8 cellular contexts compared by ENCODE assay signal in genomic region chrX:150200820-150201287, GRCh38.
A peak's percentile ranks its signal among the peaks of the same experiment; 100 is the strongest.
DNase-seq lines count a peak whose midpoint lies in the region; ATAC-seq and TF ChIP-seq lines count a peak whose summit lies in the region.

No MANE protein-coding gene starts in this region.

- WGBS in esophagus muscularis mucosa = 50% methylated on average over 4 of the region's 5 CpGs

- CTCF ChIA-PET in activated B cell treated with CpG ODN at 0.5 μM for 24 hours (lab: Charles Lee) = no interaction called here

- H3K4me1 Mint-ChIP-seq in activated B cell treated with CpG ODN at 0.5 μM for 24 hours = peaks cover 10% of the 10 kb centered on the region

- H3K4me1 ChIP-seq in esophagus muscularis mucosa = peaks cover 0 to 8% (median 0%) of the 10 kb centered on the region in 4 donors

- TF ChIP-seq EP300 in esophagus muscularis mucosa (IDR thresholded peaks at IDR 0.05) = no peak

- H3K27ac Mint-ChIP-seq in activated B cell treated with CpG ODN at 0.5 μM for 24 hours = no peak overlapping the region

- intact Hi-C loops in activated B cell treated with CpG ODN at 0.5 μM for 24 hours (cut with micrococcal nuclease) (loop anchor here (10.0 kb wide), 2 partner anchors 164 to 284 kb away; partner anchors contain the start of gene MAMLD1), esophagus muscularis mucosa (cut with DNase I) (no loop called here)

- TF ChIP-seq CTCF in GM06990 (IDR thresholded peaks at IDR 0.05; ENCODE audit: insufficient read depth, low read length, poor library complexity, severe bottlenecking) = no peak
- TF ChIP-seq CTCF in activated B cell treated with CpG ODN at 0.5 μM for 24 hours (IDR thresholded peaks at IDR 0.05) = no peak
- no peak for TF ChIP-seq CTCF in esophagus muscularis mucosa (IDR thresholded peaks at IDR 0.05)

- H3K36me3 Mint-ChIP-seq in activated B cell treated with CpG ODN at 0.5 μM for 24 hours (ENCODE audit: low read depth) = no peaks in the 10 kb centered on the region

- H3K27me3 ChIP-seq in GM06990 (replicated peaks; ENCODE audit: control insufficient read depth, insufficient read depth, low read length) (no peaks in the 10 kb centered on the region), esophagus muscularis mucosa (no peaks in the 10 kb centered on the region)

- POLR2A ChIA-PET in activated B cell treated with CpG ODN at 0.5 μM for 24 hours (lab: Charles Lee) = interaction anchor here (0.9 to 1.2 kb wide), 2 partner anchors 162 to 492 kb away, joined by 3 read pairs; partner anchors contain the start of gene MAMLD1

- H3K4me3 Mint-ChIP-seq in activated B cell treated with CpG ODN at 0.5 μM for 24 hours = no peak overlapping the region

- no peaks in the 10 kb centered on the region for H3K27me3 Mint-ChIP-seq in activated B cell treated with CpG ODN at 0.5 μM for 24 hours

- no peak for TF ChIP-seq POLR2A in esophagus muscularis mucosa (IDR thresholded peaks at IDR 0.05; ENCODE audit: low read depth)

- H3K9me3 ChIP-seq in esophagus muscularis mucosa = no peaks in the 10 kb centered on the region

- peak overlapping the region in 1 of 4 donors; percentile 19 for H3K27ac ChIP-seq in esophagus muscularis mucosa (replicated peaks in 1 of 4)

- DNase-seq in GM06990 (ENCODE audit: extremely low read depth, insufficient read length) (peak; percentile 74), HS-5 (ENCODE audit: low read depth) (peak; percentile 85), activated B cell treated with CpG ODN at 0.5 μM for 24 hours (peak; percentile 15), fibroblast of gingiva (ENCODE audit: low read depth) (peak; percentile 97), esophagus muscularis mucosa (ENCODE audit: extremely low spot score) (no peak), DMS114 treated with DMSO at 0.1 percent for 48 hours (lab: John Stamatoyannopoulos, UW; ENCODE audit: unreplicated experiment) (no peak)
- peak; percentile 5 to 39 for DNase-seq in stimulated activated CD4-positive, alpha-beta T cell treated with anti-CD3 and anti-CD28 coated beads, Interleukin-12 subunit alpha, Interleukin-12 subunit beta, amount 100 ng/mL, for 24 hours (ENCODE audit: low read depth in 2 of 2)

- no peak overlapping the region for H3K4me3 ChIP-seq in GM06990 (replicated peaks; ENCODE audit: low read depth, low read length)
- H3K4me3 ChIP-seq in esophagus muscularis mucosa = no peak overlapping the region

- peak; percentile 99 for ATAC-seq in GM21576 (IDR thresholded peaks at IDR 0.05; ENCODE audit: unreplicated experiment)
- peak; percentile 94 for ATAC-seq in activated B cell treated with CpG ODN at 0.5 μM for 24 hours (ENCODE audit: low read depth)

- no peaks in the 10 kb centered on the region for H3K9me3 Mint-ChIP-seq in activated B cell treated with CpG ODN at 0.5 μM for 24 hours

- H3K36me3 ChIP-seq in GM06990 (ENCODE audit: control insufficient read depth, insufficient read depth, low read length) (no peaks in the 10 kb centered on the region), esophagus muscularis mucosa (no peaks in the 10 kb centered on the region)

Comparison
In these comparisons a context has a peak if more than half of its experiments do, and no peak if none do; other contexts are left out.
1. DNase-seq: peak in GM06990 (single experiment), HS-5 (single experiment), activated B cell treated with CpG ODN at 0.5 μM for 24 hours (single experiment), fibroblast of gingiva (single experiment) and stimulated activated CD4-positive, alpha-beta T cell treated with anti-CD3 and anti-CD28 coated beads, Interleukin-12 subunit alpha, Interleukin-12 subunit beta, amount 100 ng/mL, for 24 hours (2 of 2); none in esophagus muscularis mucosa (single experiment) and DMS114 treated with DMSO at 0.1 percent for 48 hours (single experiment).